Comparison of ENCODE assay signal across 8 cellular contexts in the genomic region with DNA sequence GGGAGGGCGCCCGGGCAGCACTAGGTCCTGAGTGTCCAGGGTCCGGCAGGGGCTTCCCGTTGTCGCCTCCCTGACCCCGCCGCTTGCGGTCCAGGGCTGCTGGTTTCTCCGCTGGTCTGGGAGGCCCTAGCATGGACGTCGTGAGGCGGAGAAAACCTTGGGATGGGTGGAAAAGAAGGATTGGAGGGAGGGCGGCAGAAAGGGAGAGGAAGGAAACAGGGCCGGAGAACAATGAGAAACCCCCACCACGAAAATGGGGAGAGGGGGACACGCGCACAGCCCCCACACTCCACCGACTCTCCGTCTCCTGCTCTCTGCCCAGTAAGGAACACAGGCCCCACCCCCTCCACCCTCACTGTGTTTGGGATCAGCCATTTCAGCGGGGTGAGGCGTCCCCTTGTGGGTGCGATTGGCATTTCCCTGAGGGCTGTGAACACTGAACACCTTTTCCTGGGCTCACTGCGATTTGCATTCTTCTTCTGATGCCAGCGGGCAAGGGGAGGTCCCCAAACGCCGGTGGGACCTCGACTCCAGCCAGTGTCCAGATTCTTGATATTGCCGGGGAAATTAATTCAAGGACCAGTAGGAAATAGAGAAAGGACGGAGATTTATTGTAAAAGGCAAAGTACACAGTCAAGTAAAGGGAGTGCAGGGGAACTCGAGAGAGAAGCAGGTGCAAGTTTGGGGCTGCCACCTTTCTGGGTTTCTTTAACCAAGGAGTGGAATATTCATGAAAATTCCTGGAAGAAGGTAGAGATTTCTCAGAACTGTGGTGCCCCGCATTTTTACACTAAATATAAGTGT. TPM values are rescaled to one million over a fixed set of nuclear protein-coding genes. Genes with fewer than 3 reads are reported as not detected.
DNase-seq lines count a peak whose midpoint lies in the region; ATAC-seq and TF ChIP-seq lines count a peak whose summit lies in the region.

No MANE protein-coding gene starts in this region.

- intact Hi-C loops in gastrocnemius medialis (cut with DNase I; ENCODE audit: low total_unique reads), result loop anchor here (1.0 to 10.0 kb wide), 6 partner anchors 29 to 359 kb away; a partner anchor contains a TSS

- in situ Hi-C loops in astrocyte of the spinal cord (cut with HindIII; ENCODE audit: low sequenced_read_pairs), result no loop called here
- in situ Hi-C loops in gastrocnemius medialis (cut with MboI; ENCODE audit: low sequenced_read_pairs in 4 of 4), result loop anchor here in 1 of 4 donors (10.0 kb wide), 1 partner anchor 81 kb away; no protein-coding TSS in a partner anchor

- TF ChIP-seq POLR2A in gastrocnemius medialis (IDR thresholded peaks at IDR 0.05), result no peak

- no peaks in the 10 kb centered on the region for H3K79me2 ChIP-seq in ACC112 (ENCODE audit: control insufficient read depth, insufficient read depth, low read length, unreplicated experiment)

- DNase-seq in NCI-H1417 (lab: John Stamatoyannopoulos, UW) (peak; percentile 78 to 94 (median 86)), T1000 (lab: John Stamatoyannopoulos, UW) (peak; percentile 36), astrocyte of the spinal cord (ENCODE audit: low read depth, low spot score) (peak; percentile 73), gastrocnemius medialis (peak; percentile 81 to 84), cortex of kidney (lab: John Stamatoyannopoulos, UW) (no peak)

- H3K4me3 ChIP-seq in ACC112 (ENCODE audit: low read depth, low read length) (peak overlapping the region; percentile 74), astrocyte of the spinal cord (ENCODE audit: low read depth, low read length) (peak overlapping the region; percentile 47), iPS-11a (ENCODE audit: low read depth, low read length) (peak overlapping the region; percentile 24), gastrocnemius medialis (peak overlapping the region; percentile 53 to 67 (median 58))

- H3K4me1 ChIP-seq in ACC112 (ENCODE audit: control insufficient read depth, insufficient read depth, low read length, unreplicated experiment), result peaks cover 11% of the 10 kb centered on the region
- H3K4me1 ChIP-seq in gastrocnemius medialis, result peaks cover 15 to 18% of the 10 kb centered on the region in 2 donors

- TF ChIP-seq CTCF in astrocyte of the spinal cord (IDR thresholded peaks at IDR 0.05; ENCODE audit: low read depth, low read length) (peak; percentile 97), gastrocnemius medialis (IDR thresholded peaks at IDR 0.05 in 4 of 5, conservative IDR thresholded peaks at IDR 0.05 in 1 of 5) (peak; percentile 92 to 98 (median 96))

- H3K9me3 ChIP-seq in gastrocnemius medialis, result no peaks in the 10 kb centered on the region

- peaks cover 21% of the 10 kb centered on the region for H3K27me3 ChIP-seq in ACC112 (ENCODE audit: insufficient read depth, low read length)
- H3K27me3 ChIP-seq in gastrocnemius medialis, result peaks cover 0 to 16% (median 9%) of the 10 kb centered on the region in 3 donors

- H3K27ac ChIP-seq in ACC112 (ENCODE audit: low read depth, low read length) (no peak overlapping the region), gastrocnemius medialis (peak overlapping the region in 3 of 4 donors; percentile 7 to 53 (median 21))

- ATAC-seq in GM19023 (IDR thresholded peaks at IDR 0.05; ENCODE audit: unreplicated experiment) (peak; percentile 60), gastrocnemius medialis (peak; percentile 87 to 97)

- H2AFZ ChIP-seq in ACC112 (ENCODE audit: low read length, unreplicated experiment), result peak overlapping the region; percentile 91

- H3K36me3 ChIP-seq in ACC112 (ENCODE audit: insufficient read depth, low read length) (no peaks in the 10 kb centered on the region), gastrocnemius medialis (no peaks in the 10 kb centered on the region)

RNA-seq across cellular contexts. Expression of a gene that starts 3.3 kb away (rescaled TPM):
- total RNA-seq in gastrocnemius medialis, result under 1 TPM in 1 of 4 donors, not detected in 3; 0.89 TPM

RNA-seq across cellular contexts. Expression of a gene that starts 15.6 kb away (rescaled TPM):
- under 1 TPM in 2 of 4 donors, not detected in 2; 0.44 to 0.49 TPM for total RNA-seq in gastrocnemius medialis

RNA-seq across cellular contexts. Expression of a gene that starts 28.3 kb away (rescaled TPM):
- 1 to 10 TPM in 1 of 4 donors, not detected in 3; 3.9 TPM for total RNA-seq in gastrocnemius medialis

RNA-seq across cellular contexts. Expression of a gene that starts 37.6 kb away (rescaled TPM):
- under 1 TPM in 1 of 4 donors, not detected in 3; 0.16 TPM for total RNA-seq in gastrocnemius medialis

Comparison
In these comparisons a context has a peak if more than half of its experiments do, and no peak if none do; other contexts are left out.
1. H3K4me3 ChIP-seq: peak in every context shown above with its lines; median percentile 74 in ACC112; 58 in gastrocnemius medialis; 47 in astrocyte of the spinal cord; 24 in iPS-11a.